In the genomic region with DNA sequence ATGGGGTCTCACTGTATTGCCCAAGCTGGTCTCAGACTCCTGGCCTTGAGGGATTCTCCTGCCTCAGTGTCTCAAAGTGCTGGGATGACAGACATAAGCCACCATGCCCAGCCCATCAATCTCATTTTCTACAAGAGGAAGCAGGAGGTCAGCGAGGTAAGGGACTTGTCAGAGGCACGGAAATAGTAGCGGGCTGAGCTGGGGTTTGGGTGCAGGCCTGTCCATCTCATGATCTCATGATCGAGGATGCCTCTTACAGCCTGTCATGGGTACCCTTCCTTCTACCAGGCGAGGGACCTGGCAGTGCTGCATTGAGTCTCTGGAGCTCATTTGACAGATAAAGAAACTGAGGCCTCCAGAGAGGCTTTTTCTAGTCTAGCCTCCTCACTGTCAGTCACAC, we compare ENCODE assay signal across 2 cellular contexts.
TF ChIP-seq lines count a peak whose summit lies in the region.

No MANE protein-coding gene starts in this region.

TF ChIP-seq in HepG2, 621 proteins besides CTCF, POLR2A, EP300 and RAD21:
- TF ChIP-seq RARA (CRISPR knock-in tag; IDR thresholded peaks at IDR 0.05) (no peak), NFKB2 (CRISPR knock-in tag; IDR thresholded peaks at IDR 0.05; ENCODE audit: borderline replicate concordance) (peak; percentile 12; the same call in 1 of the 2 replicates)
TF ChIP-seq in HepG2: peak in this region for 1.

TF ChIP-seq in K562, 482 proteins besides CTCF, POLR2A, EP300 and RAD21:
- TF ChIP-seq CSDE1 (IDR thresholded peaks at IDR 0.05) (no peak), BHLHE40 (IDR thresholded peaks at IDR 0.05; ENCODE audit: low read length) (no peak), WHSC1 (IDR thresholded peaks at IDR 0.05; ENCODE audit: low read length) (no peak), ZNF274 (IDR thresholded peaks at IDR 0.05; ENCODE audit: borderline replicate concordance, low read depth, low read length) (no peak), HSF4 (CRISPR knock-in tag; IDR thresholded peaks at IDR 0.05; ENCODE audit: borderline replicate concordance) (no peak), ZKSCAN8 (CRISPR knock-in tag; IDR thresholded peaks at IDR 0.05) (no peak), FOXK1 (CRISPR knock-in tag; IDR thresholded peaks at IDR 0.05; ENCODE audit: borderline replicate concordance) (0 out of 2 replicates have a peak, but pooled peaks have one; percentile 7)
